ENCODE assay signal across 8 cellular contexts in the genomic region with DNA sequence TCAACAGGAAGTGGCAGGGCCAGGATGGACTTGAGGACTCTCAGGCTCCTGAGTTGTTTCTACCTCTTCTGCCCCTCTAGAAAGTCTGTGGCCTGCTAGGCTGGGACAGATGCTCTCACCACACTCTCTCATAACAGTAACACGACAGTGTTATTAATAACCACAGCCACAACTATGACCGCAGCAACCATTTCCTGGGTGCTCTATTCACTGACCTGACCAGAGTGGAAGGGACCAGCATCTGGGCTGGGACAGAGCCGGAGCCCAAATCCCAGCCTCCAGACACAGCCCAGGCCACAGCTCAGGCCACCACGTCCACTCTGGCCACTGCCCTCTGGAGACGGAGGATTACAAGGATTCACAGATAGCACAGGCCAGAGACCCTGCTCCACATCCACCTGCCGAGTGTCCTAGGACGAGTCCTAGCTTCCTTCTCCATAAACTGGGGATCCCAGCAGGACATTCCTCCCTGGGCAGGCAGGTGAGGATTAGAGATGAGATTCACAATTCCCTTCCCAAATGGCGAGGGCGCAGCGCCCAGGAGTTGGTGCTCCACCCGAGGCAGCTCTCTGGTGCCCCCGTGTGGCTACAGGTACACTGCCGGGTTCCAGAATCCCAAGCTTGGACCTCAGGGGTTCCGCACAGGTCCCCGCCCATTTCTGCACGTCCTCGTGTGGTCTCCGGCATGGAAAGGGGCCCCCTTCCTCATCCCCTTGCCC. TPM values are rescaled to one million over a fixed set of nuclear protein-coding genes. Genes with fewer than 3 reads are reported as not detected.
DNase-seq lines count a peak whose midpoint lies in the region; ATAC-seq and TF ChIP-seq lines count a peak whose summit lies in the region.

No MANE protein-coding gene starts in this region.

- H3K36me3 Mint-ChIP-seq in activated naive CD4-positive, alpha-beta T cell treated with anti-CD3 and anti-CD28 coated beads, Interleukin-2, amount 10 ng/mL, durations not matched to agents 7 days and 5 days: no peaks in the 10 kb centered on the region

- ATAC-seq in GM18498 (IDR thresholded peaks at IDR 0.05; ENCODE audit: unreplicated experiment) (peak; percentile 72), HG03354 (IDR thresholded peaks at IDR 0.05; ENCODE audit: poor library complexity, severe bottlenecking, unreplicated experiment) (peak; percentile 89), Panc1 (peak; percentile 79), HG03097 (IDR thresholded peaks at IDR 0.05; ENCODE audit: low FRiP score, unreplicated experiment) (no peak)

- in situ Hi-C loops in Panc1 (cut with HindIII; ENCODE audit: low pct_unique_long_range_greater_than_20kb, low sequenced_read_pairs): no loop called here

- DNase-seq in AG08395 (ENCODE audit: low spot score) (peak; percentile 78), Panc1 (ENCODE audit: low read depth, low spot score) (peak; percentile 20), left ventricle myocardium inferior (peak; percentile 59)
- peak; percentile 65 for DNase-seq in activated naive CD4-positive, alpha-beta T cell treated with anti-CD3 and anti-CD28 coated beads, Interleukin-2, amount 10 ng/mL, durations not matched to agents 7 days and 5 days
- DNase-seq in stimulated activated CD4-positive, alpha-beta T cell treated with anti-CD3 and anti-CD28 coated beads, Interleukin-12 subunit alpha, Interleukin-12 subunit beta, amount 100 ng/mL, for 48 hours (ENCODE audit: low read depth in 2 of 3, low spot score in 1 of 3): peak; percentile 23 to 54 (median 48)

- no peaks in the 10 kb centered on the region for H3K4me1 Mint-ChIP-seq in activated naive CD4-positive, alpha-beta T cell treated with anti-CD3 and anti-CD28 coated beads, Interleukin-2, amount 10 ng/mL, durations not matched to agents 7 days and 5 days

- H3K36me3 ChIP-seq in Panc1 (ENCODE audit: control insufficient read depth, insufficient read depth, low read length) (no peaks in the 10 kb centered on the region), left ventricle myocardium inferior (no peaks in the 10 kb centered on the region)

- no peaks in the 10 kb centered on the region for H3K4me1 ChIP-seq in Panc1 (ENCODE audit: control insufficient read depth, insufficient read depth, low read length)
- H3K4me1 ChIP-seq in left ventricle myocardium inferior: no peaks in the 10 kb centered on the region

- intact Hi-C loops in Panc1 (cut with micrococcal nuclease; ENCODE audit: unreplicated experiment) (no loop called here), left ventricle myocardium inferior (cut with micrococcal nuclease) (loop anchor here (10.0 kb wide), 1 partner anchor 60 kb away; no protein-coding TSS in a partner anchor)

- H3K4me3 ChIP-seq in Panc1 (ENCODE audit: low read depth in 2 of 2, low read length in 2 of 2) (no peak overlapping the region), left ventricle myocardium inferior (no peak overlapping the region)

- peaks cover 29% of the 10 kb centered on the region for H3K27me3 Mint-ChIP-seq in activated naive CD4-positive, alpha-beta T cell treated with anti-CD3 and anti-CD28 coated beads, Interleukin-2, amount 10 ng/mL, durations not matched to agents 7 days and 5 days

- H3K9me3 Mint-ChIP-seq in activated naive CD4-positive, alpha-beta T cell treated with anti-CD3 and anti-CD28 coated beads, Interleukin-2, amount 10 ng/mL, durations not matched to agents 7 days and 5 days: no peaks in the 10 kb centered on the region

- POLR2A ChIA-PET in Panc1 (lab: Charles Lee): interaction anchor here (0.6 kb wide), 1 partner anchor 90 kb away, joined by 13 read pairs; no protein-coding TSS in a partner anchor

- CTCF ChIA-PET in Panc1 (lab: Charles Lee): interaction anchor here (0.6 to 1.3 kb wide), 4 partner anchors 12 to 61 kb away, joined by 3 to 5 read pairs (median 3); no protein-coding TSS in a partner anchor
- CTCF ChIA-PET in activated naive CD4-positive, alpha-beta T cell treated with anti-CD3 and anti-CD28 coated beads, Interleukin-2, amount 10 ng/mL, durations not matched to agents 7 days and 5 days (lab: Charles Lee): interaction anchor here (0.7 to 5.5 kb wide), 10 partner anchors 8 to 496 kb away, joined by 3 to 103 read pairs (median 4); no protein-coding TSS in a partner anchor

- H3K27ac ChIP-seq in Panc1 (ENCODE audit: low read length) (no peak overlapping the region), left ventricle myocardium inferior (replicated peaks) (no peak overlapping the region)

- no TSS peak for BruUV-seq in Panc1 (replicated peaks; lab: Mats Ljungman, UMichigan)

- no peaks in the 10 kb centered on the region for H3K9me3 ChIP-seq in Panc1 (ENCODE audit: control insufficient read depth, insufficient read depth, low read depth, low read length)
- no peaks in the 10 kb centered on the region for H3K9me3 ChIP-seq in left ventricle myocardium inferior (replicated peaks)

- no peaks in the 10 kb centered on the region for H3K27me3 ChIP-seq in Panc1 (ENCODE audit: control insufficient read depth, insufficient read depth, low read length)
- peaks cover 67% of the 10 kb centered on the region for H3K27me3 ChIP-seq in left ventricle myocardium inferior (ENCODE audit: low read depth)

- H3K27ac Mint-ChIP-seq in activated naive CD4-positive, alpha-beta T cell treated with anti-CD3 and anti-CD28 coated beads, Interleukin-2, amount 10 ng/mL, durations not matched to agents 7 days and 5 days: no peak overlapping the region

- H3K4me3 Mint-ChIP-seq in activated naive CD4-positive, alpha-beta T cell treated with anti-CD3 and anti-CD28 coated beads, Interleukin-2, amount 10 ng/mL, durations not matched to agents 7 days and 5 days: no peak overlapping the region

- TF ChIP-seq CTCF in Panc1 (IDR thresholded peaks at IDR 0.05) (peak; percentile 90), left ventricle myocardium inferior (IDR thresholded peaks at IDR 0.05; ENCODE audit: borderline replicate concordance) (peak; percentile 83)

RNA-seq across cellular contexts. Expression of gene PNPLA5, which starts 7.1 kb away (rescaled TPM):
- not detected for total RNA-seq in Panc1 (2021; ENCODE audit: unreplicated experiment)
- 0.11 TPM for polyA plus RNA-seq in Panc1 (2012; ENCODE audit: insufficient read length)
- not detected for total RNA-seq in left ventricle myocardium inferior

RNA-seq across cellular contexts. Expression of gene SULT4A1, which starts 22.4 kb away (rescaled TPM):
- 12.0 TPM for total RNA-seq in Panc1 (2021; ENCODE audit: unreplicated experiment)
- polyA plus RNA-seq in Panc1 (2012; ENCODE audit: insufficient read length): 10.0 TPM
- total RNA-seq in left ventricle myocardium inferior: 0.08 TPM

RNA-seq across cellular contexts. Expression of gene PNPLA3, which starts 38.8 kb away (rescaled TPM):
- total RNA-seq in Panc1 (2021; ENCODE audit: unreplicated experiment) (4.9 TPM), left ventricle myocardium inferior (not detected)
- 3.8 TPM for polyA plus RNA-seq in Panc1 (2012; ENCODE audit: insufficient read length)

Comparison
In these comparisons a context has a peak if more than half of its experiments do, and no peak if none do; other contexts are left out.
1. DNase-seq: peak in every context shown above with its lines; median percentile 78 in AG08395; 65 in activated naive CD4-positive, alpha-beta T cell treated with anti-CD3 and anti-CD28 coated beads, Interleukin-2, amount 10 ng/mL, durations not matched to agents 7 days and 5 days; 59 in left ventricle myocardium inferior; 48 in stimulated activated CD4-positive, alpha-beta T cell treated with anti-CD3 and anti-CD28 coated beads, Interleukin-12 subunit alpha, Interleukin-12 subunit beta, amount 100 ng/mL, for 48 hours; 20 in Panc1.
2. RNA of gene SULT4A1, which starts 22.4 kb away (total RNA-seq): 12.0 TPM in Panc1 (single experiment); 0.08 TPM in left ventricle myocardium inferior (single experiment); every median in the first group is over 10 times any median in the second.